1 cellular context compared by ENCODE assay signal in the genomic region with DNA sequence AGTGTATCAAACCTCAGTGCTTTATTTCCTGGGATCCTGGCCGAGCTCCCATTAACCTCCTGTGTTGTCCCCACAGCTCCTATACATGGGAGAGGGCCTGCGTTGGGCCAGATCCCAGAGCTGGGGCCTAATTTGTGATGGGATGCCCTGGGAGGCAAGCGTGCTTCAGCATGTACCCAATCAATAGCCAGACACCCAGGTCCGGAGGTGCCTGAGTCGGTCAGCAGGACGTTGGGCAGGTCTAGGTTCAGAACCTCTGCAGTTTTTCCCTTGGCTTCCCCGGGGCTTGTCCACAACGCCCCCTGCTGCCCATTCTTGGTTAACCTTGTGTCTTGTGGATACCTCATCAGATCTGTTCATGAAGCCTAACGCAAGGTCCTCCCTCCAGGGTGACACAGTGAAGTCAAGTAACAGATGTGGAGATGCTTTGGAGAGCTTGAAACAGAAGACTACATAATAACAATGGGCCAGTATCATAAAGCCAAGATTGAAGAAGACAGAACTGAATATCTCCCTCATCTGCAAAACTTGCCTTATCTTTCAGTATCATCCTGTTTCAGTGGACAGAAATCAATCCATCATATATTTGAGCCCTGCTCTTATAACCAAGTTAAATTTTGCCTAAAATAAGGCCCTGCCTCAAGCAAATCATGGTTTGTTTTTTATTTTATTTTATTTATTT.
TF ChIP-seq lines count a peak whose summit lies in the region.
"Not testable (repeated sequence)": the region's sequence is repeated elsewhere in the genome, so short reads cannot be mapped to it uniquely, and the experiment has no call there.

No MANE protein-coding gene starts in this region.

TF ChIP-seq in K562, 482 proteins besides CTCF, POLR2A, EP300 and RAD21 (continued from another document):
- TF ChIP-seq GATAD2B (IDR thresholded peaks at IDR 0.05; ENCODE audit: borderline replicate concordance) (0 out of 2 replicates have a peak, but pooled peaks have one; percentile 9), CTBP1 (IDR thresholded peaks at IDR 0.05; ENCODE audit: borderline replicate concordance) (peak; percentile 68; the same call in 1 of the 2 replicates), RCOR1 (IDR thresholded peaks at IDR 0.05; ENCODE audit: borderline replicate concordance in 1 of 2, low read depth in 2 of 2, low read length in 2 of 2) (peak in 1 of 2 experiments; percentile 23; a peak in 1 of 4 replicates), JUND (IDR thresholded peaks at IDR 0.05; ENCODE audit: borderline replicate concordance, low read depth, low read length) (0 out of 2 replicates have a peak, but pooled peaks have one; percentile 28), SOX6 (IDR thresholded peaks at IDR 0.05) (peak; percentile 42; the same call in 1 of the 2 replicates), GATA2 (CRISPR knock-in tag; IDR thresholded peaks at IDR 0.05) (peak; percentile 36; the same call in 1 of the 2 replicates), XRCC5 (IDR thresholded peaks at IDR 0.05; ENCODE audit: low read depth, low read length) (0 out of 2 replicates have a peak, but pooled peaks have one; percentile 48), CBFB (CRISPR knock-in tag; IDR thresholded peaks at IDR 0.05) (peak; percentile 70; the same call in 1 of the 2 replicates), ARID2 (IDR thresholded peaks at IDR 0.05) (peak; percentile 92), CREM (IDR thresholded peaks at IDR 0.05; ENCODE audit: low read depth) (peak; percentile 45), RB1 (IDR thresholded peaks at IDR 0.05; ENCODE audit: low read depth) (peak; percentile 55; the same call in 1 of the 2 replicates), ESRRA (IDR thresholded peaks at IDR 0.05; ENCODE audit: borderline replicate concordance, low read depth) (0 out of 2 replicates have a peak, but pooled peaks have one; percentile 34), STAG1 (CRISPR knock-in tag; IDR thresholded peaks at IDR 0.05; ENCODE audit: borderline replicate concordance) (peak; percentile 82; the same call in 1 of the 2 replicates), THRAP3 (IDR thresholded peaks at IDR 0.05; ENCODE audit: borderline replicate concordance) (peak; percentile 78; the same call in 1 of the 2 replicates)
- not testable (repeated sequence) for TF ChIP-seq JUND (tag; IDR thresholded peaks at IDR 0.05; ENCODE audit: borderline replicate concordance, low read depth, low read length)
- TF ChIP-seq, protein P1, sequence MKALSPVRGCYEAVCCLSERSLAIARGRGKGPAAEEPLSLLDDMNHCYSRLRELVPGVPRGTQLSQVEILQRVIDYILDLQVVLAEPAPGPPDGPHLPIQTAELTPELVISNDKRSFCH (CRISPR knock-in tag; IDR thresholded peaks at IDR 0.05) = not testable (repeated sequence)
- TF ChIP-seq, protein P1 (tag; IDR thresholded peaks at IDR 0.05) = 0 out of 2 replicates have a peak, but pooled peaks have one; percentile 39
- TF ChIP-seq, protein P2, sequence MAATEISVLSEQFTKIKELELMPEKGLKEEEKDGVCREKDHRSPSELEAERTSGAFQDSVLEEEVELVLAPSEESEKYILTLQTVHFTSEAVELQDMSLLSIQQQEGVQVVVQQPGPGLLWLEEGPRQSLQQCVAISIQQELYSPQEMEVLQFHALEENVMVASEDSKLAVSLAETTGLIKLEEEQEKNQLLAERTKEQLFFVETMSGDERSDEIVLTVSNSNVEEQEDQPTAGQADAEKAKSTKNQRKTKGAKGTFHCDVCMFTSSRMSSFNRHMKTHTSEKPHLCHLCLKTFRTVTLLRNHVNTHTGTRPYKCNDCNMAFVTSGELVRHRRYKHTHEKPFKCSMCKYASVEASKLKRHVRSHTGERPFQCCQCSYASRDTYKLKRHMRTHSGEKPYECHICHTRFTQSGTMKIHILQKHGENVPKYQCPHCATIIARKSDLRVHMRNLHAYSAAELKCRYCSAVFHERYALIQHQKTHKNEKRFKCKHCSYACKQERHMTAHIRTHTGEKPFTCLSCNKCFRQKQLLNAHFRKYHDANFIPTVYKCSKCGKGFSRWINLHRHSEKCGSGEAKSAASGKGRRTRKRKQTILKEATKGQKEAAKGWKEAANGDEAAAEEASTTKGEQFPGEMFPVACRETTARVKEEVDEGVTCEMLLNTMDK (IDR thresholded peaks at IDR 0.05; ENCODE audit: borderline replicate concordance, insufficient read depth, low read depth, low read length, poor library complexity, severe bottlenecking) = peak; percentile 2
- TF ChIP-seq, protein P3, sequence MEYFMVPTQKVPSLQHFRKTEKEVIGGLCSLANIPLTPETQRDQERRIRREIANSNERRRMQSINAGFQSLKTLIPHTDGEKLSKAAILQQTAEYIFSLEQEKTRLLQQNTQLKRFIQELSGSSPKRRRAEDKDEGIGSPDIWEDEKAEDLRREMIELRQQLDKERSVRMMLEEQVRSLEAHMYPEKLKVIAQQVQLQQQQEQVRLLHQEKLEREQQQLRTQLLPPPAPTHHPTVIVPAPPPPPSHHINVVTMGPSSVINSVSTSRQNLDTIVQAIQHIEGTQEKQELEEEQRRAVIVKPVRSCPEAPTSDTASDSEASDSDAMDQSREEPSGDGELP (CRISPR knock-in tag; IDR thresholded peaks at IDR 0.05; ENCODE audit: borderline replicate concordance) = peak; percentile 17; the same call in 1 of the 2 replicates
- TF ChIP-seq, protein P4, sequence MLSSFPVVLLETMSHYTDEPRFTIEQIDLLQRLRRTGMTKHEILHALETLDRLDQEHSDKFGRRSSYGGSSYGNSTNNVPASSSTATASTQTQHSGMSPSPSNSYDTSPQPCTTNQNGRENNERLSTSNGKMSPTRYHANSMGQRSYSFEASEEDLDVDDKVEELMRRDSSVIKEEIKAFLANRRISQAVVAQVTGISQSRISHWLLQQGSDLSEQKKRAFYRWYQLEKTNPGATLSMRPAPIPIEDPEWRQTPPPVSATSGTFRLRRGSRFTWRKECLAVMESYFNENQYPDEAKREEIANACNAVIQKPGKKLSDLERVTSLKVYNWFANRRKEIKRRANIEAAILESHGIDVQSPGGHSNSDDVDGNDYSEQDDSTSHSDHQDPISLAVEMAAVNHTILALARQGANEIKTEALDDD (IDR thresholded peaks at IDR 0.05) = peak; percentile 52; the same call in 1 of the 2 replicates
- TF ChIP-seq, protein P5, sequence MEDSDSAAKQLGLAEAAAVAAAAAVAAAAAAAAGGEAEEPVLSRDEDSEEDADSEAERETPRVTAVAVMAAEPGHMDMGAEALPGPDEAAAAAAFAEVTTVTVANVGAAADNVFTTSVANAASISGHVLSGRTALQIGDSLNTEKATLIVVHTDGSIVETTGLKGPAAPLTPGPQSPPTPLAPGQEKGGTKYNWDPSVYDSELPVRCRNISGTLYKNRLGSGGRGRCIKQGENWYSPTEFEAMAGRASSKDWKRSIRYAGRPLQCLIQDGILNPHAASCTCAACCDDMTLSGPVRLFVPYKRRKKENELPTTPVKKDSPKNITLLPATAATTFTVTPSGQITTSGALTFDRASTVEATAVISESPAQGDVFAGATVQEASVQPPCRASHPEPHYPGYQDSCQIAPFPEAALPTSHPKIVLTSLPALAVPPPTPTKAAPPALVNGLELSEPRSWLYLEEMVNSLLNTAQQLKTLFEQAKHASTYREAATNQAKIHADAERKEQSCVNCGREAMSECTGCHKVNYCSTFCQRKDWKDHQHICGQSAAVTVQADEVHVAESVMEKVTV (CRISPR knock-in tag; IDR thresholded peaks at IDR 0.05) = peak; percentile 72
